Comparison of ENCODE assay signal across 1 cellular context in the genomic region with DNA sequence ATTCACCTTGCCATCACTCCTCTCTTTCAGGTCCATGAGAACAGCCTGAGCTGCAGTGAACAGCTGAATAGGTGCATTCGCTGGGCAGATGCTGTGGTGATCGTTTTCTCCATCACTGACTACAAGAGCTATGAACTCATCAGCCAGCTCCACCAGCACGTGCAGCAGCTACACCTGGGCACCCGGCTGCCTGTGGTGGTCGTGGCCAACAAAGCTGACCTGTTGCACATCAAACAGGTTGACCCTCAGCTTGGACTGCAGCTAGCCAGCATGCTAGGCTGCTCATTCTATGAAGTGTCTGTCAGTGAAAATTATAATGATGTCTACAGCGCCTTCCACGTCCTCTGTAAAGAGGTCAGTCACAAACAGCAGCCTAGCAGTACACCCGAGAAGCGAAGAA.
TF ChIP-seq lines count a peak whose summit lies in the region.

No MANE protein-coding gene starts in this region.

TF ChIP-seq in H1, 55 proteins besides CTCF, POLR2A, EP300 and RAD21:
- TF ChIP-seq KDM1A (IDR thresholded peaks at IDR 0.05; ENCODE audit: borderline replicate concordance, low read length): no peak
- no peak for TF ChIP-seq CBX5 (IDR thresholded peaks at IDR 0.05; ENCODE audit: low read depth, low read length)
- no peak for TF ChIP-seq SUZ12 (IDR thresholded peaks at IDR 0.05; ENCODE audit: low read length)
- TF ChIP-seq BRCA1 (IDR thresholded peaks at IDR 0.05; ENCODE audit: low read depth, low read length): no peak
- no peak for TF ChIP-seq SP4 (IDR thresholded peaks at IDR 0.05; ENCODE audit: low read length)
- TF ChIP-seq SP2 (IDR thresholded peaks at IDR 0.05; ENCODE audit: low read length): no peak
- no peak for TF ChIP-seq GTF2F1 (IDR thresholded peaks at IDR 0.05; ENCODE audit: borderline replicate concordance, low read depth, low read length)
- TF ChIP-seq TCF12 (IDR thresholded peaks at IDR 0.05; ENCODE audit: low read depth, low read length): no peak
- TF ChIP-seq RFX5 (IDR thresholded peaks at IDR 0.05; ENCODE audit: borderline replicate concordance, low read depth, low read length): no peak
- TF ChIP-seq HDAC2 (IDR thresholded peaks at IDR 0.05; ENCODE audit: borderline replicate concordance in 1 of 2, low read depth in 2 of 2, low read length in 2 of 2): no peak
- no peak for TF ChIP-seq POU5F1 (IDR thresholded peaks at IDR 0.05; ENCODE audit: low read depth, low read length)
- TF ChIP-seq YY1 (IDR thresholded peaks at IDR 0.05; ENCODE audit: low read depth, low read length): no peak
- no peak for TF ChIP-seq PHF8 (conservative IDR thresholded peaks at IDR 0.05; ENCODE audit: low read depth, low read length)
- no peak for TF ChIP-seq JUND (IDR thresholded peaks at IDR 0.05; ENCODE audit: low read length)
- no peak for TF ChIP-seq CTBP2 (IDR thresholded peaks at IDR 0.05; ENCODE audit: borderline replicate concordance, insufficient read depth, insufficient read length, low read length)
- TF ChIP-seq KDM4A (IDR thresholded peaks at IDR 0.05; ENCODE audit: low read depth, low read length, severe bottlenecking): no peak
- TF ChIP-seq TBP (IDR thresholded peaks at IDR 0.05; ENCODE audit: low read depth, low read length): no peak
